ENCODE assay signal across 21 cellular contexts in genomic region chr2:181643158-181643557, GRCh38. TPM values are rescaled to one million over a fixed set of nuclear protein-coding genes. Genes with fewer than 3 reads are reported as not detected.
DNase-seq lines count a peak whose midpoint lies in the region; TF ChIP-seq lines count a peak whose summit lies in the region.
"Had no signal": no experiment of that assay in that cellular context is flagged by ENCODE, and none has a peak within 500 bp of the region (broad histone marks: within the 10 kb centered on the region; RNA-seq: fewer than 3 reads in every experiment).

No MANE protein-coding gene starts in this region.

- H3K9me3 ChIP-seq in Karpas-422 (ENCODE audit: low read length), result no peaks in the 10 kb centered on the region
- H3K9me3 ChIP-seq in WERI-Rb-1 (ENCODE audit: severe bottlenecking), result no peaks in the 10 kb centered on the region
- H3K9me3 ChIP-seq: BE2C had no signal

- DNase-seq in Karpas-422 (no peak), NCI-H524 treated with DMSO at 0.1 percent for 48 hours (lab: John Stamatoyannopoulos, UW) (peak; percentile 79), WERI-Rb-1 (peak; percentile 65), progenitor cell of endocrine pancreas (ENCODE audit: low spot score, unreplicated experiment) (no peak), SK-N-DZ (ENCODE audit: low spot score) (no peak), erythroblast (lab: John Stamatoyannopoulos, UW) (no peak)
- no peak for DNase-seq in activated T-cell treated with anti-CD3 and anti-CD28 coated beads, Interleukin-2, amount 50 U/mL, for 24 hours
- DNase-seq: ACHN; BE2C; C1 segment of cervical spinal cord; CD4-positive, CD25-positive, alpha-beta regulatory T cell; CD8-positive, alpha-beta memory T cell; COR-L47; DMS79 treated with DMSO at 0.1 percent for 48 hours; GF-D8; HCEC 1CT; IMR-90 had no signal

- H3K9me3 Mint-ChIP-seq in progenitor cell of endocrine pancreas (ENCODE audit: low read depth), result peaks cover 7% of the 10 kb centered on the region
- H3K9me3 Mint-ChIP-seq in activated T-cell treated with anti-CD3 and anti-CD28 coated beads, Interleukin-2, amount 50 U/mL, for 24 hours, result no peaks in the 10 kb centered on the region
- H3K9me3 Mint-ChIP-seq: GM23338 had no signal

- no peaks in the 10 kb centered on the region for H3K27me3 Mint-ChIP-seq in progenitor cell of endocrine pancreas
- H3K27me3 Mint-ChIP-seq in activated T-cell treated with anti-CD3 and anti-CD28 coated beads, Interleukin-2, amount 50 U/mL, for 24 hours, result peaks cover 28% of the 10 kb centered on the region

- TF ChIP-seq CTCF in WERI-Rb-1 (IDR thresholded peaks at IDR 0.05; ENCODE audit: low read depth, low read length) (no peak), progenitor cell of endocrine pancreas (IDR thresholded peaks at IDR 0.05; ENCODE audit: unreplicated experiment) (no peak)

- peaks cover 5% of the 10 kb centered on the region for H3K79me2 ChIP-seq in Karpas-422 (ENCODE audit: low read length)

- no peak overlapping the region for H3K4me3 ChIP-seq in Karpas-422 (ENCODE audit: low read length)
- H3K4me3 ChIP-seq in WERI-Rb-1 (ENCODE audit: low read depth, low read length), result peak overlapping the region; percentile 29
- H3K4me3 ChIP-seq: GM23338, K562 had no signal

- no peak overlapping the region for H2AFZ ChIP-seq in Karpas-422 (ENCODE audit: low read length)
- H2AFZ ChIP-seq: GM23338 had no signal

- no peaks in the 10 kb centered on the region for H4K20me1 ChIP-seq in Karpas-422 (ENCODE audit: insufficient read depth, low read depth, low read length)

- H3K4me1 Mint-ChIP-seq in progenitor cell of endocrine pancreas (ENCODE audit: low read depth), result peaks cover 8% of the 10 kb centered on the region
- H3K4me1 Mint-ChIP-seq in activated T-cell treated with anti-CD3 and anti-CD28 coated beads, Interleukin-2, amount 50 U/mL, for 24 hours (ENCODE audit: low read depth), result no peaks in the 10 kb centered on the region
- H3K4me1 Mint-ChIP-seq: CD4-positive, CD25-positive, alpha-beta regulatory T cell; CD8-positive, alpha-beta memory T cell; GM23338 had no signal

- no peaks in the 10 kb centered on the region for H3K36me3 Mint-ChIP-seq in progenitor cell of endocrine pancreas (ENCODE audit: insufficient read depth)
- H3K36me3 Mint-ChIP-seq in activated T-cell treated with anti-CD3 and anti-CD28 coated beads, Interleukin-2, amount 50 U/mL, for 24 hours (ENCODE audit: low read depth), result no peaks in the 10 kb centered on the region
- H3K36me3 Mint-ChIP-seq: CD4-positive, CD25-positive, alpha-beta regulatory T cell; CD8-positive, alpha-beta memory T cell had no signal

- peak overlapping the region; percentile 55 for H3K4me2 ChIP-seq in Karpas-422 (ENCODE audit: low read depth, low read length, poor library complexity, severe bottlenecking)
- H3K4me2 ChIP-seq: GM23338 had no signal

- H3K9ac ChIP-seq in Karpas-422 (ENCODE audit: low read length), result peak overlapping the region; percentile 13; the same call in 1 of the 2 replicates

- H3K36me3 ChIP-seq in Karpas-422 (ENCODE audit: insufficient read depth, low read length) (no peaks in the 10 kb centered on the region), WERI-Rb-1 (no peaks in the 10 kb centered on the region)
- H3K36me3 ChIP-seq: BE2C had no signal

- peaks cover 88% of the 10 kb centered on the region for H3K4me1 ChIP-seq in Karpas-422 (ENCODE audit: low read length)
- H3K4me1 ChIP-seq: BE2C had no signal

- H3K27ac ChIP-seq in Karpas-422 (ENCODE audit: low read length) (peak overlapping the region; percentile 89), WERI-Rb-1 (peak overlapping the region; percentile 93)
- H3K27ac ChIP-seq: HL-60 had no signal

- no peak overlapping the region for H3K4me3 Mint-ChIP-seq in progenitor cell of endocrine pancreas (ENCODE audit: low read depth)
- no peak overlapping the region for H3K4me3 Mint-ChIP-seq in activated T-cell treated with anti-CD3 and anti-CD28 coated beads, Interleukin-2, amount 50 U/mL, for 24 hours
- H3K4me3 Mint-ChIP-seq: CD4-positive, CD25-positive, alpha-beta regulatory T cell; CD8-positive, alpha-beta memory T cell; GM23338 had no signal

- no peaks in the 10 kb centered on the region for H3K9me2 ChIP-seq in Karpas-422 (replicated peaks; ENCODE audit: insufficient read depth, low read length)

- no peak for TF ChIP-seq POLR2A in erythroblast (IDR thresholded peaks at IDR 0.05; ENCODE audit: low read length)

- no peaks in the 10 kb centered on the region for H3K27me3 ChIP-seq in Karpas-422 (ENCODE audit: low read length)
- H3K27me3 ChIP-seq in WERI-Rb-1 (ENCODE audit: insufficient read depth, low read depth, severe bottlenecking), result no peaks in the 10 kb centered on the region
- H3K27me3 ChIP-seq: BE2C had no signal

- H3K27ac Mint-ChIP-seq in progenitor cell of endocrine pancreas, result peak overlapping the region; percentile 70
- H3K27ac Mint-ChIP-seq in activated T-cell treated with anti-CD3 and anti-CD28 coated beads, Interleukin-2, amount 50 U/mL, for 24 hours, result no peak overlapping the region
- H3K27ac Mint-ChIP-seq: CD4-positive, CD25-positive, alpha-beta regulatory T cell; GM23338 had no signal

RNA-seq across cellular contexts. Expression of gene CERKL, which starts 13.7 kb away (rescaled TPM):
- 15.4 and 24.4 TPM in 2 replicates for total RNA-seq in Karpas-422 (2014; rRNA removed; shearing (Covaris generic); ENCODE audit: low replicate concordance)
- 2.6 and 2.9 TPM in 2 replicates for total RNA-seq in progenitor cell of endocrine pancreas
- polyA plus RNA-seq in SK-N-DZ (2014; cell fraction: cytosol; rRNA removed), result 3.1 and 4.5 TPM in 2 replicates
- polyA plus RNA-seq in SK-N-DZ (2014; cell fraction: nucleus; rRNA removed), result 2.2 and 4.0 TPM in 2 replicates
- total RNA-seq: CD4-positive, CD25-positive, alpha-beta regulatory T cell; CD8-positive, alpha-beta memory T cell; HT1080; K562 had no signal
- polyA plus RNA-seq: IMR-90 had no signal

RNA-seq across cellular contexts. Expression of gene NEUROD1, which starts 37.2 kb away (rescaled TPM):
- not detected in 2 replicates for total RNA-seq in Karpas-422 (2014; rRNA removed; shearing (Covaris generic); ENCODE audit: low replicate concordance)
- total RNA-seq in progenitor cell of endocrine pancreas, result 28.6 and 33.3 TPM in 2 replicates
- 9.0 and 9.8 TPM in 2 replicates for polyA plus RNA-seq in SK-N-DZ (2014; cell fraction: cytosol; rRNA removed)
- polyA plus RNA-seq in SK-N-DZ (2014; cell fraction: nucleus; rRNA removed), result 5.2 and 14.1 TPM in 2 replicates
- total RNA-seq: CD4-positive, CD25-positive, alpha-beta regulatory T cell; CD8-positive, alpha-beta memory T cell; GM23338; HT1080; IMR-90; K562 had no signal
- polyA plus RNA-seq: CD4-positive, CD25-positive, alpha-beta regulatory T cell; CD8-positive, alpha-beta memory T cell; GM23338; IMR-90; K562 had no signal

Comparison
In these comparisons a context has a peak if more than half of its experiments do, and no peak if none do; other contexts are left out.
1. DNase-seq: peak in NCI-H524 treated with DMSO at 0.1 percent for 48 hours (single experiment) and WERI-Rb-1 (single experiment); none in Karpas-422 (single experiment), progenitor cell of endocrine pancreas (single experiment), SK-N-DZ (single experiment), activated T-cell treated with anti-CD3 and anti-CD28 coated beads, Interleukin-2, amount 50 U/mL, for 24 hours (single experiment) and erythroblast (0 of 2).
2. RNA of gene NEUROD1, which starts 37.2 kb away (total RNA-seq): 28.6 to 33.3 TPM in progenitor cell of endocrine pancreas; not detected in Karpas-422; every median in the first group is over 10 times any median in the second.